In the genomic region with DNA sequence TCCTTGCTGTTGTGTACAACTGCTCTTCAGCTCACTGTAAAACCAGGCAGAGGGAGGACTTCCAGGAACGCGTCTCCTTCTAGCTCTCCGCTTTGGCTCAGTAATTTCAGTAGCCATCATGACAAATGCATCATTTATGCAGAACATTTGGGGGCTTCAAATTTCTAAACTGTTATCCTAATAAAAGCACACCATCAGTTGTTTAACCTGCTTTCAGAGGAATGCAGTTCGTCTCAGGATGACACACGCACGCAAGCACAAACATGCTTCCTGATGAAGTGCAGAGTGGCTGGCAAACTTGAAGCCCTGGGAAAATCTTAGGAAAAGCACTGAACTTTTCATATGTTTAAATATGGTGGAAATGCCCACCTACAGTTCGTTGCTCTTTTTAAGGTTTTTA, we compare ENCODE assay signal across 18 cellular contexts. TPM values are rescaled to one million over a fixed set of nuclear protein-coding genes. Genes with fewer than 3 reads are reported as not detected.
DNase-seq lines count a peak whose midpoint lies in the region; ATAC-seq, FAIRE-seq and TF ChIP-seq lines count a peak whose summit lies in the region.
"Had no signal": no experiment of that assay in that cellular context is flagged by ENCODE, and none has a peak within 500 bp of the region (broad histone marks: within the 10 kb centered on the region; RNA-seq: fewer than 3 reads in every experiment).

No MANE protein-coding gene starts in this region.

- H3K27me3 ChIP-seq in H9 (ENCODE audit: insufficient read depth, low read length) (no peaks in the 10 kb centered on the region), bronchial epithelial cell (ENCODE audit: control insufficient read depth, insufficient read depth, low read length) (no peaks in the 10 kb centered on the region), hepatocyte (no peaks in the 10 kb centered on the region), smooth muscle cell (ENCODE audit: low read depth) (no peaks in the 10 kb centered on the region)
- H3K27me3 ChIP-seq: BLaER1 treated with 17β-estradiol and CSF1 and Interleukin-3, amounts not matched to agents 10 nM and 100 nM had no signal

- DNase-seq in H9: no peak
- peak; percentile 93 for DNase-seq in bronchial epithelial cell (ENCODE audit: low read depth)
- DNase-seq in hepatocyte (ENCODE audit: low spot score): no peak
- DNase-seq in smooth muscle cell (lab: John Stamatoyannopoulos, UW; ENCODE audit: unreplicated experiment): no peak
- no peak for DNase-seq in HT-29 (ENCODE audit: low spot score)
- no peak for DNase-seq in Ammon's horn (ENCODE audit: low spot score)
- DNase-seq: CD8-positive, alpha-beta T cell; MV-4-11; NCI-H1694 treated with DMSO at 0.1 percent for 48 hours; NCI-H2107; NCI-H226; NCI-H524 treated with DMSO at 0.1 percent for 48 hours; SIG-M5 had no signal

- peak overlapping the region in 2 of 3 experiments; percentile 18 to 60; a peak in 1 of 7 replicates for H3K27ac Mint-ChIP-seq in H9
- H3K27ac Mint-ChIP-seq: CD8-positive, alpha-beta T cell had no signal

- H3K56ac ChIP-seq in H9 (ENCODE audit: insufficient read length, low read depth, low read length): no peak overlapping the region

- no peak overlapping the region for H3K27ac ChIP-seq in H9 (ENCODE audit: insufficient read length, low read depth, low read length)
- H3K27ac ChIP-seq in hepatocyte: no peak overlapping the region
- H3K27ac ChIP-seq in smooth muscle cell (ENCODE audit: low read depth): peak overlapping the region; percentile 67
- H3K27ac ChIP-seq: A549; BLaER1 treated with 17β-estradiol and CSF1 and Interleukin-3, amounts not matched to agents 10 nM and 100 nM had no signal

- no peaks in the 10 kb centered on the region for H3K9me2 ChIP-seq in hepatocyte (replicated peaks; ENCODE audit: insufficient read depth)

- no peak overlapping the region for H3K9ac ChIP-seq in H9 (ENCODE audit: extremely low read depth, insufficient read length, low read length)
- H3K9ac ChIP-seq in smooth muscle cell (ENCODE audit: low read depth): no peak overlapping the region
- H3K9ac ChIP-seq: BLaER1 treated with 17β-estradiol and CSF1 and Interleukin-3, amounts not matched to agents 10 nM and 100 nM had no signal

- ATAC-seq in GM21723 (IDR thresholded peaks at IDR 0.05; ENCODE audit: unreplicated experiment): no peak
- ATAC-seq: CD8-positive, alpha-beta T cell had no signal

- H3K36me3 Mint-ChIP-seq in H9 (ENCODE audit: insufficient read depth in 1 of 3, low read depth in 3 of 3): peaks cover 9 to 21% (median 14%) of the 10 kb centered on the region in 3 experiments
- H3K36me3 Mint-ChIP-seq: CD8-positive, alpha-beta T cell had no signal

- no peaks in the 10 kb centered on the region for H3K27me3 Mint-ChIP-seq in H9 (ENCODE audit: low read depth)

- H3K18ac ChIP-seq in H9 (ENCODE audit: insufficient read length, low read depth, low read length): no peak overlapping the region

- no peak overlapping the region for H2BK12ac ChIP-seq in H9 (ENCODE audit: insufficient read length, low read depth, low read length)

- TF ChIP-seq CTCF in H9 (conservative IDR thresholded peaks at IDR 0.05): no peak
- TF ChIP-seq CTCF in bronchial epithelial cell (IDR thresholded peaks at IDR 0.05; ENCODE audit: insufficient read depth, low read length, severe bottlenecking): no peak
- no peak for TF ChIP-seq CTCF in hepatocyte (IDR thresholded peaks at IDR 0.05; ENCODE audit: poor library complexity)
- no peak for TF ChIP-seq CTCF in smooth muscle cell (IDR thresholded peaks at IDR 0.05; ENCODE audit: borderline replicate concordance, insufficient read depth, poor library complexity, severe bottlenecking)

- peaks cover 6 to 17% of the 10 kb centered on the region in 2 experiments for H3K4me1 Mint-ChIP-seq in H9

- WGBS in H9 (ENCODE audit: extremely low coverage, insufficient read length, low lambda C conversion rate): no CpG with 5 or more reads among the region's 7 CpGs
- WGBS in hepatocyte (ENCODE audit: low lambda C conversion rate, missing lambda C conversion rate): 65% methylated on average over 7 of the region's 7 CpGs
- WGBS in smooth muscle cell (ENCODE audit: low lambda C conversion rate): 78% methylated on average over 7 of the region's 7 CpGs

- H3K79me2 ChIP-seq in H9 (ENCODE audit: insufficient read depth, low read length) (peaks cover 22% of the 10 kb centered on the region; the same call in 1 of the 2 replicates), hepatocyte (peaks cover 40% of the 10 kb centered on the region), smooth muscle cell (ENCODE audit: low read depth) (no peaks in the 10 kb centered on the region)

- no peaks in the 10 kb centered on the region for H3K23me2 ChIP-seq in H9 (ENCODE audit: insufficient read length, low read depth, low read length, poor library complexity, severe bottlenecking)

- no peak overlapping the region for H2AFZ ChIP-seq in H9 (ENCODE audit: low read length)
- H2AFZ ChIP-seq in hepatocyte: no peak overlapping the region
- H2AFZ ChIP-seq in smooth muscle cell (ENCODE audit: low read depth): no peak overlapping the region

- H3K4me1 ChIP-seq in H9 (ENCODE audit: insufficient read depth, low read length): peaks cover under 1% of the 10 kb centered on the region; the same call in 1 of the 2 replicates
- no peaks in the 10 kb centered on the region for H3K4me1 ChIP-seq in hepatocyte (ENCODE audit: insufficient read depth)
- no peaks in the 10 kb centered on the region for H3K4me1 ChIP-seq in smooth muscle cell (ENCODE audit: low read depth)

- H3K4me3 ChIP-seq in bronchial epithelial cell (ENCODE audit: low read depth, low read length) (no peak overlapping the region), hepatocyte (no peak overlapping the region), smooth muscle cell (no peak overlapping the region)
- H3K4me3 ChIP-seq: A549; BLaER1 treated with 17β-estradiol and CSF1 and Interleukin-3, amounts not matched to agents 10 nM and 100 nM had no signal

- H2AK5ac ChIP-seq in H9 (ENCODE audit: insufficient read length, low read length): no peak overlapping the region

- H2BK120ac ChIP-seq in H9 (ENCODE audit: low read depth, low read length, poor library complexity, severe bottlenecking): no peak overlapping the region

- no peak overlapping the region for H2BK5ac ChIP-seq in H9 (ENCODE audit: insufficient read length, low read length)

- H3K4me3 Mint-ChIP-seq in H9: no peak overlapping the region
- H3K4me3 Mint-ChIP-seq: CD8-positive, alpha-beta T cell had no signal

- no peak overlapping the region for H2BK20ac ChIP-seq in H9 (ENCODE audit: low read depth, low read length, poor library complexity, severe bottlenecking)

- H4K5ac ChIP-seq in H9 (ENCODE audit: insufficient read length, low read depth, low read length): no peak overlapping the region

- H3K4me2 ChIP-seq in H9 (ENCODE audit: insufficient read depth, insufficient read length, low read length): no peak overlapping the region
- peak overlapping the region; percentile 5 for H3K4me2 ChIP-seq in hepatocyte
- H3K4me2 ChIP-seq in smooth muscle cell: no peak overlapping the region
- H3K4me2 ChIP-seq: A549 had no signal

- no peak overlapping the region for H2BK15ac ChIP-seq in H9 (ENCODE audit: low read depth, low read length)

- H4K8ac ChIP-seq in H9 (replicated peaks; ENCODE audit: insufficient read length, low read depth, low read length): no peak overlapping the region

- H3K14ac ChIP-seq in H9 (ENCODE audit: insufficient read depth, low read length): no peak overlapping the region

- H3K4ac ChIP-seq in H9 (ENCODE audit: low read depth, low read length): no peak overlapping the region

- no peaks in the 10 kb centered on the region for H3K79me1 ChIP-seq in H9 (ENCODE audit: insufficient read depth, low read depth, low read length, poor library complexity, severe bottlenecking)

- H3K9me3 ChIP-seq in H9 (ENCODE audit: control insufficient read depth, low read depth, low read length): no peaks in the 10 kb centered on the region
- H3K9me3 ChIP-seq in hepatocyte (ENCODE audit: low read depth): no peaks in the 10 kb centered on the region
- H3K9me3 ChIP-seq in smooth muscle cell (replicated peaks; ENCODE audit: low read depth): no peaks in the 10 kb centered on the region
- H3K9me3 ChIP-seq: A549 had no signal

- peaks cover 3% of the 10 kb centered on the region in 2 experiments; a peak in 2 of 5 replicates for H3K9me3 Mint-ChIP-seq in H9
- H3K9me3 Mint-ChIP-seq: CD8-positive, alpha-beta T cell had no signal

- H4K20me1 ChIP-seq in H9 (ENCODE audit: control insufficient read depth, insufficient read depth, insufficient read length) (no peaks in the 10 kb centered on the region), hepatocyte (ENCODE audit: insufficient read depth, poor library complexity, severe bottlenecking) (peaks cover 7% of the 10 kb centered on the region), smooth muscle cell (ENCODE audit: low read depth) (no peaks in the 10 kb centered on the region)
- H4K20me1 ChIP-seq: BLaER1 treated with 17β-estradiol and CSF1 and Interleukin-3, amounts not matched to agents 10 nM and 100 nM had no signal

- no peak overlapping the region for H4K91ac ChIP-seq in H9 (ENCODE audit: insufficient read length, low read depth, low read length)

- no peak overlapping the region for H3K23ac ChIP-seq in H9 (ENCODE audit: insufficient read length, low read depth, low read length)

- H3T11ph ChIP-seq in H9 (ENCODE audit: low read length): no peak overlapping the region

- H3F3A ChIP-seq in smooth muscle cell (ENCODE audit: low read depth): no peaks in the 10 kb centered on the region

- no peaks in the 10 kb centered on the region for H3K36me3 ChIP-seq in bronchial epithelial cell (ENCODE audit: control insufficient read depth, insufficient read depth, low read length)
- no peaks in the 10 kb centered on the region for H3K36me3 ChIP-seq in hepatocyte (replicated peaks; ENCODE audit: insufficient read depth, low read depth)
- no peaks in the 10 kb centered on the region for H3K36me3 ChIP-seq in smooth muscle cell (ENCODE audit: low read depth)
- H3K36me3 ChIP-seq: BLaER1 treated with 17β-estradiol and CSF1 and Interleukin-3, amounts not matched to agents 10 nM and 100 nM had no signal

- FAIRE-seq in bronchial epithelial cell (lab: Jason Lieb, UNC): no peak
- FAIRE-seq: A549, D721Med, H54 had no signal

RNA-seq across cellular contexts. Expression of gene SLC22A23, which starts 24.4 kb away (rescaled TPM):
- 6.1 and 6.8 TPM in 2 replicates for total RNA-seq in H9 (2021)
- total RNA-seq in bronchial epithelial cell: 18.7 and 20.6 TPM in 2 replicates
- total RNA-seq in hepatocyte: 14.0 and 14.8 TPM in 2 replicates
- 13.1 and 14.3 TPM in 2 replicates for polyA plus RNA-seq in hepatocyte
- total RNA-seq in smooth muscle cell: 3.6 and 3.8 TPM in 2 replicates
- 1.6 and 2.7 TPM in 2 replicates for polyA plus RNA-seq in smooth muscle cell
- 7.5 and 10.8 TPM in 2 replicates for total RNA-seq in HT-29 (2014; rRNA removed; shearing (Covaris generic))
